In the genomic region with DNA sequence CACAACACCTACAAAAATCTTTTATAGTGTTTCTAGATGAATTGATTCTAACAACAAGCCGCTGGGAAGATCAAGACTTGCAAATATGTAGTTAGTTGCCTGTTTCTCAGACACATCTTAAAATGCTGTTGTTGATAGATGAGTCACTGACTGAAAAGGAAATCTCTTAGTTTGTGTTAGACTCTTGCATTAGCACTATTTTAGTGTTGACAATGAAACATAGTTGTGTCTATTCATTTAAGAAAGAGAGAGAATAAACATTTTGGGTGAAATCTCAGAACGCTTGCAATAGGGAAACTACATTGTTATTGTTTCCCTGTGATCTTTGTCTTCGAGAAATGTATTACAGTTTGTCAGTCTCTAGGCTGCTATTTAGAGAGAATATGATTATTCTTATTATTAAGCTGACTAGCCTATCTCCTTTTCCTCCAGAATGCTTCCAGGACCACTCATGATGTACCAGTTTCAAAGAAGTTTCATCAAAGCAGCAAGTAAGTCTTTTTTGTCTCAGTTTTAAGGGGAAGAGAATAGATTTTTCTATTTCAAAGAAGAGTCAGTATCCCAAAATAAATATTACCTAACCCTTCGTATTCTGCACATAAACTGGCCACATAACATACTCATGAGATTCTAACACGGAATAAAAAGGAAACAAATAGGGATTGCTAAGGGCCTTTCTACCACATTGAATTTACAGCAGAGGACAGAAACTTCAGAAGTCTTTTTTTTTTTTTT, we compare ENCODE assay signal across 1 cellular context.
TF ChIP-seq lines count a peak whose summit lies in the region.

No MANE protein-coding gene starts in this region.

TF ChIP-seq in GM23338, 12 proteins besides CTCF, POLR2A, EP300 and RAD21 (continued from another document):
- TF ChIP-seq, protein P1, sequence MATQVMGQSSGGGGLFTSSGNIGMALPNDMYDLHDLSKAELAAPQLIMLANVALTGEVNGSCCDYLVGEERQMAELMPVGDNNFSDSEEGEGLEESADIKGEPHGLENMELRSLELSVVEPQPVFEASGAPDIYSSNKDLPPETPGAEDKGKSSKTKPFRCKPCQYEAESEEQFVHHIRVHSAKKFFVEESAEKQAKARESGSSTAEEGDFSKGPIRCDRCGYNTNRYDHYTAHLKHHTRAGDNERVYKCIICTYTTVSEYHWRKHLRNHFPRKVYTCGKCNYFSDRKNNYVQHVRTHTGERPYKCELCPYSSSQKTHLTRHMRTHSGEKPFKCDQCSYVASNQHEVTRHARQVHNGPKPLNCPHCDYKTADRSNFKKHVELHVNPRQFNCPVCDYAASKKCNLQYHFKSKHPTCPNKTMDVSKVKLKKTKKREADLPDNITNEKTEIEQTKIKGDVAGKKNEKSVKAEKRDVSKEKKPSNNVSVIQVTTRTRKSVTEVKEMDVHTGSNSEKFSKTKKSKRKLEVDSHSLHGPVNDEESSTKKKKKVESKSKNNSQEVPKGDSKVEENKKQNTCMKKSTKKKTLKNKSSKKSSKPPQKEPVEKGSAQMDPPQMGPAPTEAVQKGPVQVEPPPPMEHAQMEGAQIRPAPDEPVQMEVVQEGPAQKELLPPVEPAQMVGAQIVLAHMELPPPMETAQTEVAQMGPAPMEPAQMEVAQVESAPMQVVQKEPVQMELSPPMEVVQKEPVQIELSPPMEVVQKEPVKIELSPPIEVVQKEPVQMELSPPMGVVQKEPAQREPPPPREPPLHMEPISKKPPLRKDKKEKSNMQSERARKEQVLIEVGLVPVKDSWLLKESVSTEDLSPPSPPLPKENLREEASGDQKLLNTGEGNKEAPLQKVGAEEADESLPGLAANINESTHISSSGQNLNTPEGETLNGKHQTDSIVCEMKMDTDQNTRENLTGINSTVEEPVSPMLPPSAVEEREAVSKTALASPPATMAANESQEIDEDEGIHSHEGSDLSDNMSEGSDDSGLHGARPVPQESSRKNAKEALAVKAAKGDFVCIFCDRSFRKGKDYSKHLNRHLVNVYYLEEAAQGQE (IDR thresholded peaks at IDR 0.05; ENCODE audit: unreplicated experiment): no peak
- TF ChIP-seq EZH2 (IDR thresholded peaks at IDR 0.05; ENCODE audit: low read depth, unreplicated experiment) (no peak), STAT1 (IDR thresholded peaks at IDR 0.05; ENCODE audit: unreplicated experiment) (no peak), ZNF331 (CRISPR knock-in tag; IDR thresholded peaks at IDR 0.05; ENCODE audit: low read depth) (no peak), CREB1 (CRISPR knock-in tag; IDR thresholded peaks at IDR 0.05; ENCODE audit: low read depth) (no peak), POLR2AphosphoS5 (IDR thresholded peaks at IDR 0.05; ENCODE audit: low read depth) (no peak)
- TF ChIP-seq, protein P2, sequence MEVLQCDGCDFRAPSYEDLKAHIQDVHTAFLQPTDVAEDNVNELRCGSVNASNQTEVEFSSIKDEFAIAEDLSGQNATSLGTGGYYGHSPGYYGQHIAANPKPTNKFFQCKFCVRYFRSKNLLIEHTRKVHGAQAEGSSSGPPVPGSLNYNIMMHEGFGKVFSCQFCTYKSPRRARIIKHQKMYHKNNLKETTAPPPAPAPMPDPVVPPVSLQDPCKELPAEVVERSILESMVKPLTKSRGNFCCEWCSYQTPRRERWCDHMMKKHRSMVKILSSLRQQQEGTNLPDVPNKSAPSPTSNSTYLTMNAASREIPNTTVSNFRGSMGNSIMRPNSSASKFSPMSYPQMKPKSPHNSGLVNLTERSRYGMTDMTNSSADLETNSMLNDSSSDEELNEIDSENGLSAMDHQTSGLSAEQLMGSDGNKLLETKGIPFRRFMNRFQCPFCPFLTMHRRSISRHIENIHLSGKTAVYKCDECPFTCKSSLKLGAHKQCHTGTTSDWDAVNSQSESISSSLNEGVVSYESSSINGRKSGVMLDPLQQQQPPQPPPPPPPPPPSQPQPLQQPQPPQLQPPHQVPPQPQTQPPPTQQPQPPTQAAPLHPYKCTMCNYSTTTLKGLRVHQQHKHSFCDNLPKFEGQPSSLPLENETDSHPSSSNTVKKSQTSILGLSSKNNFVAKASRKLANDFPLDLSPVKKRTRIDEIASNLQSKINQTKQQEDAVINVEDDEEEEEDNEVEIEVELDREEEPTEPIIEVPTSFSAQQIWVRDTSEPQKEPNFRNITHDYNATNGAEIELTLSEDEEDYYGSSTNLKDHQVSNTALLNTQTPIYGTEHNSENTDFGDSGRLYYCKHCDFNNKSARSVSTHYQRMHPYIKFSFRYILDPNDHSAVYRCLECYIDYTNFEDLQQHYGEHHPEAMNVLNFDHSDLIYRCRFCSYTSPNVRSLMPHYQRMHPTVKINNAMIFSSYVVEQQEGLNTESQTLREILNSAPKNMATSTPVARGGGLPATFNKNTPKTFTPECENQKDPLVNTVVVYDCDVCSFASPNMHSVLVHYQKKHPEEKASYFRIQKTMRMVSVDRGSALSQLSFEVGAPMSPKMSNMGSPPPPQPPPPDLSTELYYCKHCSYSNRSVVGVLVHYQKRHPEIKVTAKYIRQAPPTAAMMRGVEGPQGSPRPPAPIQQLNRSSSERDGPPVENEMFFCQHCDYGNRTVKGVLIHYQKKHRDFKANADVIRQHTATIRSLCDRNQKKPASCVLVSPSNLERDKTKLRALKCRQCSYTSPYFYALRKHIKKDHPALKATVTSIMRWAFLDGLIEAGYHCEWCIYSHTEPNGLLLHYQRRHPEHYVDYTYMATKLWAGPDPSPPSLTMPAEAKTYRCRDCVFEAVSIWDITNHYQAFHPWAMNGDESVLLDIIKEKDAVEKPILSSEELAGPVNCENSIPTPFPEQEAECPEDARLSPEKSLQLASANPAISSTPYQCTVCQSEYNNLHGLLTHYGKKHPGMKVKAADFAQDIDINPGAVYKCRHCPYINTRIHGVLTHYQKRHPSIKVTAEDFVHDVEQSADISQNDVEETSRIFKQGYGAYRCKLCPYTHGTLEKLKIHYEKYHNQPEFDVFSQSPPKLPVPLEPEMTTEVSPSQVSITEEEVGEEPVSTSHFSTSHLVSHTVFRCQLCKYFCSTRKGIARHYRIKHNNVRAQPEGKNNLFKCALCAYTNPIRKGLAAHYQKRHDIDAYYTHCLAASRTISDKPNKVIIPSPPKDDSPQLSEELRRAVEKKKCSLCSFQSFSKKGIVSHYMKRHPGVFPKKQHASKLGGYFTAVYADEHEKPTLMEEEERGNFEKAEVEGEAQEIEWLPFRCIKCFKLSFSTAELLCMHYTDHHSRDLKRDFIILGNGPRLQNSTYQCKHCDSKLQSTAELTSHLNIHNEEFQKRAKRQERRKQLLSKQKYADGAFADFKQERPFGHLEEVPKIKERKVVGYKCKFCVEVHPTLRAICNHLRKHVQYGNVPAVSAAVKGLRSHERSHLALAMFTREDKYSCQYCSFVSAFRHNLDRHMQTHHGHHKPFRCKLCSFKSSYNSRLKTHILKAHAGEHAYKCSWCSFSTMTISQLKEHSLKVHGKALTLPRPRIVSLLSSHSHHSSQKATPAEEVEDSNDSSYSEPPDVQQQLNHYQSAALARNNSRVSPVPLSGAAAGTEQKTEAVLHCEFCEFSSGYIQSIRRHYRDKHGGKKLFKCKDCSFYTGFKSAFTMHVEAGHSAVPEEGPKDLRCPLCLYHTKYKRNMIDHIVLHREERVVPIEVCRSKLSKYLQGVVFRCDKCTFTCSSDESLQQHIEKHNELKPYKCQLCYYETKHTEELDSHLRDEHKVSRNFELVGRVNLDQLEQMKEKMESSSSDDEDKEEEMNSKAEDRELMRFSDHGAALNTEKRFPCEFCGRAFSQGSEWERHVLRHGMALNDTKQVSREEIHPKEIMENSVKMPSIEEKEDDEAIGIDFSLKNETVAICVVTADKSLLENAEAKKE (CRISPR knock-in tag; IDR thresholded peaks at IDR 0.05): no peak
TF ChIP-seq in GM23338: peak in this region for 0.
